Comparison of ENCODE assay signal across 8 cellular contexts in the genomic region with DNA sequence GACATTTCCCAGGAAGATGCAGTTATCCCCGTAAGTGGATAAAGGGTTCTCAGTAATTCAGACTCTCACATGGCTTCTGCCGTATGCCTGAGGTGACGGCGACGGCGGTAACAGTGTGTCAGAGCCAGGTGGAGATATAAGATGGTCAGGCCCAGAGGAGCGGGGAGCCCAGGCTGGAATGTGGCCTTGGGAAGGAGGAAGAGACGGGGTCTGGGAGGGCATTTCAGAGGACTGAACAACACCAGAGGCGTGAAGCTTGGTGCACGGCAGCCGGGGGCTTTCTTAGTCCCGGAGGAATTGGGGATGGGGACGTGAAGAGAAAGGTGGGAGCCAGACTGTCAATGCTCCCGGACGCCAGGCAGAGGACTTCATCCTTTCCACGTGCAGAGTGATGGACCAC. TPM values are rescaled to one million over a fixed set of nuclear protein-coding genes. Genes with fewer than 3 reads are reported as not detected.
DNase-seq lines count a peak whose midpoint lies in the region; ATAC-seq and TF ChIP-seq lines count a peak whose summit lies in the region.

No MANE protein-coding gene starts in this region.

- H3K9me3 ChIP-seq in ES-I3 (ENCODE audit: control insufficient read depth, insufficient read depth, low read length) (no peaks in the 10 kb centered on the region), RWPE2 (ENCODE audit: severe bottlenecking) (no peaks in the 10 kb centered on the region), esophagus squamous epithelium (no peaks in the 10 kb centered on the region), psoas muscle (no peaks in the 10 kb centered on the region)

- peak overlapping the region; percentile 95; the same call in 1 of the 2 replicates for H3K9ac ChIP-seq in ES-I3 (ENCODE audit: low read depth, low read length)

- H3K4me3 ChIP-seq in RWPE2 (ENCODE audit: severe bottlenecking) (peak overlapping the region; percentile 68), esophagus squamous epithelium (peak overlapping the region; percentile 63 to 100 (median 86)), psoas muscle (peak overlapping the region; percentile 99)

- TF ChIP-seq POLR2A in esophagus squamous epithelium (IDR thresholded peaks at IDR 0.05): no peak

- H3K27me3 ChIP-seq in RWPE2 (ENCODE audit: insufficient read depth, poor library complexity, severe bottlenecking) (no peaks in the 10 kb centered on the region), esophagus squamous epithelium (no peaks in the 10 kb centered on the region), psoas muscle (ENCODE audit: insufficient read depth in 3 of 3, low read length in 2 of 3) (no peaks in the 10 kb centered on the region)

- DNase-seq in RWPE2 (ENCODE audit: low spot score): no peak
- no peak for DNase-seq in esophagus squamous epithelium (lab: John Stamatoyannopoulos, UW)
- no peak for DNase-seq in psoas muscle
- no peak for DNase-seq in SKM-1 (lab: John Stamatoyannopoulos, UW; ENCODE audit: unreplicated experiment)
- DNase-seq in cerebellar cortex (ENCODE audit: low spot score): no peak

- ATAC-seq in RWPE2 (ENCODE audit: low read depth): no peak
- no peak for ATAC-seq in psoas muscle
- no peak for ATAC-seq in HG03139 (IDR thresholded peaks at IDR 0.05; ENCODE audit: unreplicated experiment)
- no peak for ATAC-seq in HG03045 (IDR thresholded peaks at IDR 0.05; ENCODE audit: unreplicated experiment)

- H3K27ac ChIP-seq in RWPE2 (ENCODE audit: poor library complexity, severe bottlenecking) (peak overlapping the region; percentile 47), esophagus squamous epithelium (peak overlapping the region; percentile 81 to 98 (median 96)), psoas muscle (peak overlapping the region; percentile 83)

- intact Hi-C loops in esophagus squamous epithelium (cut with DNase I): no loop called here
- intact Hi-C loops in psoas muscle (cut with DNase I): loop anchor here in 1 of 2 donors (5.0 kb wide), 1 partner anchor 135 kb away; the partner anchor contains the start of gene PANK4

- TF ChIP-seq CTCF in RWPE2 (IDR thresholded peaks at IDR 0.05; ENCODE audit: poor library complexity, severe bottlenecking) (no peak), esophagus squamous epithelium (IDR thresholded peaks at IDR 0.05) (no peak), psoas muscle (IDR thresholded peaks at IDR 0.05) (no peak)

- H3K4me1 ChIP-seq in ES-I3 (ENCODE audit: insufficient read depth, low read length): peaks cover 6% of the 10 kb centered on the region; the same call in 1 of the 2 replicates
- H3K4me1 ChIP-seq in RWPE2 (ENCODE audit: insufficient read depth, poor library complexity, severe bottlenecking): no peaks in the 10 kb centered on the region
- peaks cover 37 to 79% (median 50%) of the 10 kb centered on the region in 3 donors for H3K4me1 ChIP-seq in esophagus squamous epithelium
- H3K4me1 ChIP-seq in psoas muscle: peaks cover 31% of the 10 kb centered on the region

- WGBS in esophagus squamous epithelium, 2 donors: 52 to 56% methylated on average over 13 to 15 of the region's 16 CpGs
- WGBS in psoas muscle, 3 donors: 32 to 47% (median 36%) methylated on average over 16 of the region's 16 CpGs

- H3K36me3 ChIP-seq in ES-I3 (ENCODE audit: insufficient read depth, low read length) (peaks cover 7% of the 10 kb centered on the region; the same call in 1 of the 2 replicates), RWPE2 (ENCODE audit: low read depth) (peaks cover 43% of the 10 kb centered on the region), esophagus squamous epithelium (peaks cover 0 to 55% (median 23%) of the 10 kb centered on the region in 3 donors), psoas muscle (ENCODE audit: insufficient read depth in 1 of 2, low read depth in 1 of 2) (peaks cover 0 to 32% of the 10 kb centered on the region in 2 donors)

RNA-seq across cellular contexts. Expression of gene RER1, which starts 1.0 kb away (rescaled TPM):
- total RNA-seq in esophagus squamous epithelium: 100 to 1,000 TPM in 1 of 4 donors, 10 to 100 TPM in 3; 63.3 to 136 (median 75.7) TPM
- 10 to 100 TPM; 71.1 to 97.6 (median 86.7) TPM for total RNA-seq in psoas muscle
- polyA plus RNA-seq in psoas muscle: 100 to 1,000 TPM in 1 of 3 donors, 10 to 100 TPM in 2; 68.8 to 119 (median 91.3) TPM

RNA-seq across cellular contexts. Expression of gene MORN1, which starts 1.3 kb away (rescaled TPM):
- total RNA-seq in esophagus squamous epithelium (10 to 100 TPM in 1 of 4 donors, 1 to 10 TPM in 3; 6.7 to 10.8 (median 7.0) TPM), psoas muscle (1 to 10 TPM; 3.6 to 6.3 (median 4.5) TPM)
- polyA plus RNA-seq in psoas muscle: 1 to 10 TPM; 1.2 to 7.3 (median 3.1) TPM

RNA-seq across cellular contexts. Expression of gene PEX10, which starts 19.7 kb away (rescaled TPM):
- total RNA-seq in esophagus squamous epithelium: 10 to 100 TPM; 23.2 to 33.2 (median 27.2) TPM
- total RNA-seq in psoas muscle: 10 to 100 TPM; 14.1 to 19.7 (median 17.1) TPM
- 10 to 100 TPM; 12.6 to 18.4 (median 16.2) TPM for polyA plus RNA-seq in psoas muscle
